Comparison of ENCODE assay signal across 1 cellular context in the genomic region with DNA sequence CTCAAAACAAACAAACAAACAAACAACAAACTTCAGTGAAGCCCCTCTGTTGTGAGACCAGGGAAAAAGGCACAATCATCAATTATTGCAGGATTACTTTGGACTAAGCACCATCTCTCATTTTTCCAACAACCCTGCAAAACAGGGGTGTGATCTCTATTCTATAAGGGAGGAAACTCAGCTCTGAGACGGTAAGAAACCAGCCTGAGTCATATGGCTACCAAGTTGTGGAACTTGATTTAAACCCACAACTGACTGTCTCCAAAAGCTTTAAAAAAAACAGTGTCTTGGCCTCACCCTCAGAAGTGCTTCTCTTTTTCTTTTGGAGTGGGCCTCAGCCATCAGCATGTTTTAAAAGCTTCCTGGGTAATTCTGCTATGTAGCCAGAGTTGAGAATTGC.
TF ChIP-seq lines count a peak whose summit lies in the region.

No MANE protein-coding gene starts in this region.

TF ChIP-seq in GM12878, 131 proteins besides CTCF, POLR2A, EP300 and RAD21 (continued from another document and continues in another):
- TF ChIP-seq IRF5 (IDR thresholded peaks at IDR 0.05; ENCODE audit: borderline replicate concordance) (no peak), SUZ12 (IDR thresholded peaks at IDR 0.05; ENCODE audit: unreplicated experiment) (no peak), EZH2 (IDR thresholded peaks at IDR 0.05; ENCODE audit: borderline replicate concordance, control insufficient read depth, low read depth, low read length) (no peak), CHD4 (IDR thresholded peaks at IDR 0.05) (no peak), DPF2 (IDR thresholded peaks at IDR 0.05) (peak; percentile 76), FOXM1 (IDR thresholded peaks at IDR 0.05; ENCODE audit: low read depth, low read length) (no peak), E4F1 (IDR thresholded peaks at IDR 0.05; ENCODE audit: borderline replicate concordance, partially characterized antibody) (no peak), CEBPB (IDR thresholded peaks at IDR 0.05; ENCODE audit: borderline replicate concordance in 1 of 2, low read depth in 2 of 2, low read length in 2 of 2) (no peak), ATF7 (IDR thresholded peaks at IDR 0.05; ENCODE audit: low read depth) (peak; percentile 40; the same call in 1 of the 2 replicates), RELB (IDR thresholded peaks at IDR 0.05; ENCODE audit: low read depth) (peak; percentile 55; the same call in 1 of the 2 replicates), FOXK2 (IDR thresholded peaks at IDR 0.05) (no peak), REST (IDR thresholded peaks at IDR 0.05; ENCODE audit: low read depth, low read length) (no peak), PML (IDR thresholded peaks at IDR 0.05; ENCODE audit: low read length) (no peak), PAX8 (IDR thresholded peaks at IDR 0.05) (no peak), SREBF2 (IDR thresholded peaks at IDR 0.05; ENCODE audit: low read length) (no peak), ATF2 (IDR thresholded peaks at IDR 0.05; ENCODE audit: low read length) (no peak; the same call in 1 of the 2 replicates), SIN3A (IDR thresholded peaks at IDR 0.05; ENCODE audit: low read depth, low read length) (no peak), SMARCA5 (IDR thresholded peaks at IDR 0.05) (no peak), HDAC6 (IDR thresholded peaks at IDR 0.05; ENCODE audit: unreplicated experiment) (no peak), ASH2L (IDR thresholded peaks at IDR 0.05; ENCODE audit: borderline replicate concordance, low read depth) (no peak), ZBTB4 (CRISPR knock-in tag; IDR thresholded peaks at IDR 0.05) (no peak), YY1 (IDR thresholded peaks at IDR 0.05; ENCODE audit: low read depth, low read length) (no peak), NRF1 (conservative IDR thresholded peaks at IDR 0.05; ENCODE audit: low read depth, low read length) (no peak), IRF4 (IDR thresholded peaks at IDR 0.05; ENCODE audit: low read depth, low read length) (peak; percentile 79; the same call in 1 of the 2 replicates), CEBPZ (IDR thresholded peaks at IDR 0.05; ENCODE audit: low read depth, low read length) (no peak)
- TF ChIP-seq, protein P1, sequence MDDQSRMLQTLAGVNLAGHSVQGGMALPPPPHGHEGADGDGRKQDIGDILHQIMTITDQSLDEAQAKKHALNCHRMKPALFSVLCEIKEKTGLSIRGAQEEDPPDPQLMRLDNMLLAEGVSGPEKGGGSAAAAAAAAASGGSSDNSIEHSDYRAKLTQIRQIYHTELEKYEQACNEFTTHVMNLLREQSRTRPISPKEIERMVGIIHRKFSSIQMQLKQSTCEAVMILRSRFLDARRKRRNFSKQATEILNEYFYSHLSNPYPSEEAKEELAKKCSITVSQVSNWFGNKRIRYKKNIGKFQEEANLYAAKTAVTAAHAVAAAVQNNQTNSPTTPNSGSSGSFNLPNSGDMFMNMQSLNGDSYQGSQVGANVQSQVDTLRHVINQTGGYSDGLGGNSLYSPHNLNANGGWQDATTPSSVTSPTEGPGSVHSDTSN (IDR thresholded peaks at IDR 0.05; ENCODE audit: insufficient replicate concordance, low read depth, low read length), result no peak
- TF ChIP-seq, protein P2, sequence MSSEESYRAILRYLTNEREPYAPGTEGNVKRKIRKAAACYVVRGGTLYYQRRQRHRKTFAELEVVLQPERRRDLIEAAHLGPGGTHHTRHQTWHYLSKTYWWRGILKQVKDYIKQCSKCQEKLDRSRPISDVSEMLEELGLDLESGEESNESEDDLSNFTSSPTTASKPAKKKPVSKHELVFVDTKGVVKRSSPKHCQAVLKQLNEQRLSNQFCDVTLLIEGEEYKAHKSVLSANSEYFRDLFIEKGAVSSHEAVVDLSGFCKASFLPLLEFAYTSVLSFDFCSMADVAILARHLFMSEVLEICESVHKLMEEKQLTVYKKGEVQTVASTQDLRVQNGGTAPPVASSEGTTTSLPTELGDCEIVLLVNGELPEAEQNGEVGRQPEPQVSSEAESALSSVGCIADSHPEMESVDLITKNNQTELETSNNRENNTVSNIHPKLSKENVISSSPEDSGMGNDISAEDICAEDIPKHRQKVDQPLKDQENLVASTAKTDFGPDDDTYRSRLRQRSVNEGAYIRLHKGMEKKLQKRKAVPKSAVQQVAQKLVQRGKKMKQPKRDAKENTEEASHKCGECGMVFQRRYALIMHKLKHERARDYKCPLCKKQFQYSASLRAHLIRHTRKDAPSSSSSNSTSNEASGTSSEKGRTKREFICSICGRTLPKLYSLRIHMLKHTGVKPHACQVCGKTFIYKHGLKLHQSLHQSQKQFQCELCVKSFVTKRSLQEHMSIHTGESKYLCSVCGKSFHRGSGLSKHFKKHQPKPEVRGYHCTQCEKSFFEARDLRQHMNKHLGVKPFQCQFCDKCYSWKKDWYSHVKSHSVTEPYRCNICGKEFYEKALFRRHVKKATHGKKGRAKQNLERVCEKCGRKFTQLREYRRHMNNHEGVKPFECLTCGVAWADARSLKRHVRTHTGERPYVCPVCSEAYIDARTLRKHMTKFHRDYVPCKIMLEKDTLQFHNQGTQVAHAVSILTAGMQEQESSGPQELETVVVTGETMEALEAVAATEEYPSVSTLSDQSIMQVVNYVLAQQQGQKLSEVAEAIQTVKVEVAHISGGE (CRISPR knock-in tag; IDR thresholded peaks at IDR 0.05), result no peak
